ENCODE assay signal across 10 cellular contexts in the genomic region with DNA sequence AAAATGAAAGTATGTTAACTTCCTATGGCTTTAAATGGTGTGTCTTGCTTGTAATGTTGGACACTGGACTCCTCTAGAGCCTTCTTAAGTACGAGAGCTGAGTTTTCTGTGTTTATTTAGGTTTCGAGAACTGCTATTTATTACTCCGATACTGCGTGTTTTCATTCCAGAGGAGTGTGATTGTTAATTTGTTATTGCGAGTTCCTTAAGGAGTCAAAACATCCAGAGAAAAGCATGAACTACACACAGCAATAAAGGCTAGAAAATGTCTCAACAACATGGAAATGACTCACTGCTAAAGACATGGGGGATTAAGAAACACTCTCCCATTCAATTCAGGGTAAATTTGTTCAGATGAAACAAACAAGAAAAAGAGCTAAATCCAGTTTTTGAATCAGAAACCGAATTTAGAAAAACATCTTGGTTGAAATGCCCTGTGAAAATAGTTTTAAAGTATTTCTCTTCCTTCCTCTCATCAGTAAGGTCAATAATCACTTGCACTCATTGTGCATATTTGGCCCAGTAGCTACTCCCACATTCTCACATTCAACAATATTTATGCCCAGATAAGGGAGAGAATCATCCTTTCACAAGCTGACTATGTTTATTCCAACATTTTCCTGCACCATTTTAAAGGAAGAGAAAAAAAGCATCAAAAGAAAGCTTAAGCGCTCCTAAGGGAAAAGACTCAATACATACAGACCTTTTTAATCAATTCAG. TPM values are rescaled to one million over a fixed set of nuclear protein-coding genes. Genes with fewer than 3 reads are reported as not detected.
DNase-seq lines count a peak whose midpoint lies in the region; ATAC-seq and TF ChIP-seq lines count a peak whose summit lies in the region.
"Had no signal": no experiment of that assay in that cellular context is flagged by ENCODE, and none has a peak within 500 bp of the region (broad histone marks: within the 10 kb centered on the region; RNA-seq: fewer than 3 reads in every experiment).

No MANE protein-coding gene starts in this region.

- H3K4me1 ChIP-seq in esophagus muscularis mucosa (peaks cover 23 to 77% (median 68%) of the 10 kb centered on the region in 4 donors), osteoblast (ENCODE audit: insufficient read depth, low read length) (peaks cover 57% of the 10 kb centered on the region)

- H3K9me3 ChIP-seq in esophagus muscularis mucosa (no peaks in the 10 kb centered on the region), osteoblast (ENCODE audit: low read depth, low read length) (no peaks in the 10 kb centered on the region)

- intact Hi-C loops in esophagus muscularis mucosa (cut with DNase I): no loop called here

- peak overlapping the region; percentile 84 for H3K4me2 ChIP-seq in osteoblast (ENCODE audit: insufficient read depth, low read length)

- no peak overlapping the region for H2AFZ ChIP-seq in osteoblast (ENCODE audit: low read length)

- no peaks in the 10 kb centered on the region for H3K27me3 ChIP-seq in esophagus muscularis mucosa
- no peaks in the 10 kb centered on the region for H3K27me3 ChIP-seq in osteoblast (ENCODE audit: insufficient read depth, low read length)

- 64% methylated on average over 7 of the region's 7 CpGs for WGBS in esophagus muscularis mucosa

- no peaks in the 10 kb centered on the region for H4K20me1 ChIP-seq in osteoblast (ENCODE audit: insufficient read depth, low read length)

- H3K36me3 ChIP-seq in esophagus muscularis mucosa (no peaks in the 10 kb centered on the region), osteoblast (ENCODE audit: insufficient read depth, low read length) (no peaks in the 10 kb centered on the region)

- no peak for TF ChIP-seq POLR2A in NB4 (IDR thresholded peaks at IDR 0.05; ENCODE audit: extremely low read depth, insufficient read length)
- TF ChIP-seq POLR2A in esophagus muscularis mucosa (IDR thresholded peaks at IDR 0.05; ENCODE audit: low read depth): no peak

- ATAC-seq in HG03378 (IDR thresholded peaks at IDR 0.05; ENCODE audit: unreplicated experiment): no peak

- peak overlapping the region; percentile 39 for H3K4me3 ChIP-seq in NB4 (ENCODE audit: low read depth, low read length)
- H3K4me3 ChIP-seq in esophagus muscularis mucosa: peak overlapping the region in 1 of 4 donors; percentile 28
- peak overlapping the region; percentile 54 for H3K4me3 ChIP-seq in osteoblast (ENCODE audit: insufficient read depth, low read length)

- peaks cover 37% of the 10 kb centered on the region for H3K79me2 ChIP-seq in osteoblast (ENCODE audit: insufficient read depth, low read length)

- peak; percentile 63 for DNase-seq in AG20443 (ENCODE audit: low spot score)
- DNase-seq in NB4 (ENCODE audit: low read depth): peak; percentile 77
- no peak for DNase-seq in esophagus muscularis mucosa (ENCODE audit: extremely low spot score)
- no peak for DNase-seq in osteoblast (ENCODE audit: insufficient read length, low spot score, missing footprints)
- no peak for DNase-seq in effector CD4-positive, alpha-beta T cell
- no peak for DNase-seq in NCI-H82 treated with DMSO at 0.1 percent for 48 hours (lab: John Stamatoyannopoulos, UW; ENCODE audit: unreplicated experiment)
- no peak for DNase-seq in mucosa of gallbladder (ENCODE audit: low spot score)
- DNase-seq: hypothalamus, NCI-H2029 had no signal

- no peak for TF ChIP-seq EP300 in esophagus muscularis mucosa (IDR thresholded peaks at IDR 0.05)

- peak overlapping the region; percentile 18 to 55 (median 39) for H3K27ac ChIP-seq in esophagus muscularis mucosa (replicated peaks in 1 of 4)
- H3K27ac ChIP-seq in osteoblast (ENCODE audit: low read depth, low read length): peak overlapping the region; percentile 93

- TF ChIP-seq CTCF in NB4 (IDR thresholded peaks at IDR 0.05; ENCODE audit: low read depth, low read length) (no peak), esophagus muscularis mucosa (IDR thresholded peaks at IDR 0.05) (no peak), osteoblast (IDR thresholded peaks at IDR 0.05; ENCODE audit: extremely low read depth, low read depth, low read length) (no peak)

RNA-seq across cellular contexts. Expression of a gene that starts 36.0 kb away (rescaled TPM):
- total RNA-seq in esophagus muscularis mucosa (10 to 100 TPM; 42.4 to 74.9 (median 52.1) TPM), osteoblast (44.2 and 48.5 TPM in 2 replicates), mucosa of gallbladder (71.0 TPM)

Comparison
In these comparisons a context has a peak if more than half of its experiments do, and no peak if none do; other contexts are left out.
1. DNase-seq: peak in AG20443 (single experiment) and NB4 (single experiment); none in esophagus muscularis mucosa (single experiment), osteoblast (single experiment), effector CD4-positive, alpha-beta T cell (single experiment), NCI-H82 treated with DMSO at 0.1 percent for 48 hours (single experiment) and mucosa of gallbladder (single experiment).